ENCODE assay signal across 8 cellular contexts in the genomic region with DNA sequence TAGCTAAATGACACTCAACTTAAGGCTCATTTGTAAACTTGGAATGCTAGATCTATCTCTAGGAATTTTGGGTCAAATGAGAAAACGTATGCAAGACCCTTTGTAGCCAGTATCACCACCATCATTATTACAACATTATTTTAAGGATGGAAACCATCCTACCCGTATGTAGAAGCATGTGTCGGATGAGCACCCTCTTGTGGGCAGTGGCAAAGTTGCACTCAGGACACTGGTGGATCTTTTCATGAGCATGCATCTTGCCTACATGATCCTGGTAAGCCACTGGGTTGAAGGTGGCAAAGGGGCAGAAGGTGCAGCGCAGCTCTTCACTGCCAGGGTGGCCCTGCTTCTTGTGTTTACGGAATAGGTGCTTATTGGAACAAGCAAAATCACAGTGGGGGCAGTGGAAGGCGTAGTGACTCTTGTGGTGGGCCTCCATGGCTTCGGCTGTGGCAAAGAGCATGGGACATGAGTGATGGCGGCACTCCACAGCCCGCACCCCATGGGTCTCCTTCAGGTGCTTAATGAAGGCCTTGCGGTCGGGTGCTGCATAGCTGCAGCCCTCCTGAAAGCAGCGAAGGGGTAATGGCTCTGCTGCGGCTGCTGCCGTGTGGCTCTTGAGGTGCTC. TPM values are rescaled to one million over a fixed set of nuclear protein-coding genes. Genes with fewer than 3 reads are reported as not detected.
DNase-seq lines count a peak whose midpoint lies in the region.

No MANE protein-coding gene starts in this region.

- in situ Hi-C loops in T47D (cut with HindIII; ENCODE audit: low pct_unique_long_range_greater_than_20kb, low sequenced_read_pairs): no loop called here

- peak; percentile 72 for DNase-seq in activated CD8-positive, alpha-beta memory T cell treated with anti-CD3 and anti-CD28 coated beads for 24 hours
- no peak for DNase-seq in activated CD8-positive, alpha-beta memory T cell treated with anti-CD3 and anti-CD28 coated beads, Interleukin-2, amount 50 U/mL, for 48 hours
- DNase-seq in MG63 (peak; percentile 24), T1000 (lab: John Stamatoyannopoulos, UW) (peak; percentile 35), T47D (ENCODE audit: low read depth in 1 of 2, low spot score in 1 of 2) (peak; percentile 40 to 65), islet precursor cell (peak; percentile 74), OCI-M2 (lab: John Stamatoyannopoulos, UW; ENCODE audit: unreplicated experiment) (no peak)
- DNase-seq in stimulated activated CD4-positive, alpha-beta T cell treated with anti-CD3 and anti-CD28 coated beads, Interleukin-2, amount 100 ng/mL, for 48 hours: peak; percentile 37

- no peaks in the 10 kb centered on the region for H3K27me3 ChIP-seq in MG63

- H3K4me3 ChIP-seq in MG63: no peak overlapping the region

- H3K9me3 ChIP-seq in MG63: no peaks in the 10 kb centered on the region

- peaks cover 77% of the 10 kb centered on the region for H3K36me3 ChIP-seq in MG63

RNA-seq across cellular contexts. Expression of gene ZNF142, which starts 10.8 kb away (rescaled TPM):
- 2.1 and 2.6 TPM in 2 replicates for total RNA-seq in MG63 (2014; rRNA removed; shearing (Covaris generic); ENCODE audit: low replicate concordance)

RNA-seq across cellular contexts. Expression of gene BCS1L, which starts 10.9 kb away (rescaled TPM):
- 22.3 and 53.1 TPM in 2 replicates for total RNA-seq in MG63 (2014; rRNA removed; shearing (Covaris generic); ENCODE audit: low replicate concordance)

RNA-seq across cellular contexts. Expression of gene RNF25, which starts 23.2 kb away (rescaled TPM):
- 29.2 and 32.1 TPM in 2 replicates for total RNA-seq in MG63 (2014; rRNA removed; shearing (Covaris generic); ENCODE audit: low replicate concordance)

RNA-seq across cellular contexts. Expression of gene STK36, which starts 23.3 kb away (rescaled TPM):
- 1.9 and 11.8 TPM in 2 replicates for total RNA-seq in MG63 (2014; rRNA removed; shearing (Covaris generic); ENCODE audit: low replicate concordance)

RNA-seq across cellular contexts. Expression of gene PLCD4, which starts 40.9 kb away (rescaled TPM):
- total RNA-seq in MG63 (2014; rRNA removed; shearing (Covaris generic); ENCODE audit: low replicate concordance): 0.74 and 1.2 TPM in 2 replicates

Comparison
In these comparisons a context has a peak if more than half of its experiments do, and no peak if none do; other contexts are left out.
1. DNase-seq: peak in activated CD8-positive, alpha-beta memory T cell treated with anti-CD3 and anti-CD28 coated beads for 24 hours (single experiment), MG63 (single experiment), T1000 (single experiment), T47D (2 of 2), islet precursor cell (single experiment) and stimulated activated CD4-positive, alpha-beta T cell treated with anti-CD3 and anti-CD28 coated beads, Interleukin-2, amount 100 ng/mL, for 48 hours (2 of 2); none in activated CD8-positive, alpha-beta memory T cell treated with anti-CD3 and anti-CD28 coated beads, Interleukin-2, amount 50 U/mL, for 48 hours (single experiment) and OCI-M2 (single experiment).